In the genomic region with DNA sequence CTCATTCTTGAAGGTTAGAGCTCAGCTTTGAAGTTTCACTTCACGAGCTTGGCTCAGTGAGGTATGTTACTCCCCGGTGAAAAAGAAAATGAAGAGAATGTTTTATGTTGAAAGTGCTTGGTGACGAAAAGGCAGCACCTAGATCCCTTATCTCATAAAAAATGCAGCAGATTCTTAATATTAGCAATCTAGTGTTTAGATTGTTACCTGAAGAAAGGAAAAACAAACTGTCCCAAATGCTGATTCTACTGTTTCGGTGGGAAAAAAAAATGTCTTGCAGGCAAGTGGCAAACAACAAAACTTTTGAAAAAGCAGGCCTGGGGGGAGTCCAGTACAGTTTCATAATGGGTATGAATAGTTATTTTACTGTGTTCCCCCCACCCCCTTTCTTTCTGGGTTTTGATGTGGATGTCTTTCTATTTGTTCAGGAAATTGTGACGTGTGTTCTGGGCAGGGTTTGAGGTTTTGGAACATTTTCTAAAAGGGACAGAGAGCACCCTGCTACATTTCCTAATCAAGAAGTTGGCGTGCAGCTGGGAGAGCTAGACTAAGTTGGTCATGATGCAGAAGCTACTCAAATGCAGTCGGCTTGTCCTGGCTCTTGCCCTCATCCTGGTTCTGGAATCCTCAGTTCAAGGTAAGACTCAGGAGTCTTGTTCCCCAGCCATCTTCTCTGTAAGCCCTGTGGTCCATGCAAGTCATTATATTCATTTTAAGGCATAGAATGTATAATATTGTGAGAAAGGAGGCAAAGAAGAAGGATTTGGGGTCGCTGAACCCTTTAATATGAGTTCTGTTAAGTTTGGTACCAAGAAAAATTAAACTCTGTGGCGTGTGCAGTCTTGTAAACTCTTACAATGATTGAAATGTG, we compare ENCODE assay signal across 8 cellular contexts. TPM values are rescaled to one million over a fixed set of nuclear protein-coding genes. Genes with fewer than 3 reads are reported as not detected.
A peak's percentile ranks its signal among the peaks of the same experiment; 100 is the strongest.
DNase-seq lines count a peak whose midpoint lies in the region; ATAC-seq and TF ChIP-seq lines count a peak whose summit lies in the region.

A gene with protein sequence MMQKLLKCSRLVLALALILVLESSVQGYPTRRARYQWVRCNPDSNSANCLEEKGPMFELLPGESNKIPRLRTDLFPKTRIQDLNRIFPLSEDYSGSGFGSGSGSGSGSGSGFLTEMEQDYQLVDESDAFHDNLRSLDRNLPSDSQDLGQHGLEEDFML (plus strand): TSS at position 504 of the 871 bp plus-strand sequence. CDS start 55 bp downstream, at position 559.

- TF ChIP-seq CTCF in GM10266 (IDR thresholded peaks at IDR 0.05; ENCODE audit: control insufficient read depth, insufficient read depth, low read depth, missing control alignments) (no peak), PC-3 (conservative IDR thresholded peaks at IDR 0.05; ENCODE audit: low read depth, low read length) (no peak), endodermal cell (conservative IDR thresholded peaks at IDR 0.05) (no peak)

- DNase-seq in GM10266 (ENCODE audit: extremely low spot score) (peak; percentile 66), PC-3 (peak; percentile 99), germinal center (ENCODE audit: low spot score) (peak; percentile 59), skeletal muscle cell (ENCODE audit: low read depth) (peak; percentile 80), NCI-H187 (lab: John Stamatoyannopoulos, UW) (no peak), endodermal cell (no peak)
- DNase-seq in activated effector memory CD4-positive, alpha-beta T cell treated with Interleukin-2 at 50 U/mL for 16 hours, result peak; percentile 45

- peaks cover 9% of the 10 kb centered on the region for H3K4me1 Mint-ChIP-seq in endodermal cell

- peak within 1 kb of the TSS; percentile 82 for H3K4me2 ChIP-seq in PC-3 (ENCODE audit: low read length)

- no TSS peak for BruUV-seq in PC-3 (replicated peaks; lab: Mats Ljungman, UMichigan)

- peaks cover 7% of the 10 kb centered on the region for H3F3A ChIP-seq in PC-3 (ENCODE audit: low read length, unreplicated experiment)

- H3K9me3 ChIP-seq in PC-3 (ENCODE audit: low read length), result no peaks in the 10 kb centered on the region
- no peaks in the 10 kb centered on the region for H3K9me3 ChIP-seq in endodermal cell (ENCODE audit: control insufficient read depth, low read length)

- H3K4me3 Mint-ChIP-seq in endodermal cell, result no peak within 1 kb of the TSS

- H3K27me3 ChIP-seq in PC-3 (ENCODE audit: low read length) (no peaks in the 10 kb centered on the region), endodermal cell (ENCODE audit: control insufficient read depth, insufficient read depth, low read length, poor library complexity, severe bottlenecking) (no peaks in the 10 kb centered on the region)

- H3K4me3 ChIP-seq in PC-3 (ENCODE audit: low read length) (peak within 1 kb of the TSS; percentile 72), skeletal muscle cell (ENCODE audit: low read depth, low read length) (peak within 1 kb of the TSS; percentile 56), endodermal cell (ENCODE audit: low read length) (no peak within 1 kb of the TSS)

- H3K9me2 ChIP-seq in PC-3 (replicated peaks; ENCODE audit: low read length), result no peaks in the 10 kb centered on the region

- no peaks in the 10 kb centered on the region for H4K20me1 ChIP-seq in PC-3 (ENCODE audit: low read length)

- ATAC-seq in HG02759 (IDR thresholded peaks at IDR 0.05; ENCODE audit: unreplicated experiment), result peak; percentile 66
- ATAC-seq in PC-3, result peak; percentile 66

- no peaks in the 10 kb centered on the region for H3K27me3 Mint-ChIP-seq in endodermal cell (ENCODE audit: insufficient read depth)

- POLR2A ChIA-PET in PC-3 (lab: Charles Lee; ENCODE audit: unreplicated experiment), result interaction anchor here (0.7 kb wide), 1 partner anchor 17 kb away, joined by 18 read pairs; no protein-coding TSS in a partner anchor

- no peaks in the 10 kb centered on the region for H3K36me3 Mint-ChIP-seq in endodermal cell (ENCODE audit: low read depth)

- peaks cover 48% of the 10 kb centered on the region for H3K79me2 ChIP-seq in PC-3 (ENCODE audit: low read length)

- H2AFZ ChIP-seq in PC-3 (ENCODE audit: low read length), result peak within 1 kb of the TSS; percentile 54

- H3K27ac ChIP-seq in PC-3 (ENCODE audit: low read length), result peak within 1 kb of the TSS; percentile 77
- no peak within 1 kb of the TSS for H3K27ac ChIP-seq in endodermal cell (ENCODE audit: low read depth, low read length)

- CTCF ChIA-PET in PC-3 (lab: Charles Lee), result interaction anchor here (0.6 to 0.7 kb wide), 4 partner anchors 83 to 275 kb away, joined by 3 to 9 read pairs (median 6); no protein-coding TSS in a partner anchor

- H3K9ac ChIP-seq in PC-3 (ENCODE audit: low read length), result peak within 1 kb of the TSS; percentile 70
- H3K9ac ChIP-seq in endodermal cell (ENCODE audit: extremely low read depth, low read length, poor library complexity, severe bottlenecking), result no peak within 1 kb of the TSS

- 89 to 95% methylated on average over 6 to 8 of the region's 9 CpGs for WGBS in endodermal cell (ENCODE audit: insufficient coverage in 1 of 2, insufficient read length in 1 of 2), 2 experiments

- intact Hi-C loops in PC-3 (cut with micrococcal nuclease), result loop anchor here (1.0 kb wide), 2 partner anchors 27 to 100 kb away; partner anchors contain the start of gene KIFBP

- H3K27ac Mint-ChIP-seq in endodermal cell, result no peak within 1 kb of the TSS

- no peaks in the 10 kb centered on the region for H3K9me3 Mint-ChIP-seq in endodermal cell

- H3K36me3 ChIP-seq in PC-3 (ENCODE audit: low read depth, low read length), result peaks cover 6% of the 10 kb centered on the region
- no peaks in the 10 kb centered on the region for H3K36me3 ChIP-seq in endodermal cell (ENCODE audit: control insufficient read depth, insufficient read depth, low read length)

- H3K4me1 ChIP-seq in PC-3 (ENCODE audit: insufficient read depth, low read length) (peaks cover 52% of the 10 kb centered on the region), endodermal cell (ENCODE audit: control insufficient read depth, insufficient read depth, low read length) (peaks cover 3% of the 10 kb centered on the region)

RNA-seq across cellular contexts. Expression of the gene that starts here (rescaled TPM):
- total RNA-seq in PC-3 (2014; rRNA removed) (346 and 422 TPM in 2 replicates), endodermal cell (not detected)
- polyA plus RNA-seq in endodermal cell (2013, experiment 1 of 2), result not detected
- not detected for polyA plus RNA-seq in endodermal cell (2013, experiment 2 of 2)

Comparison
In these comparisons a context has a peak if more than half of its experiments do, and no peak if none do; other contexts are left out.
1. RNA of the gene that starts here (total RNA-seq): 346 to 422 TPM in PC-3; not detected in endodermal cell; every median in the first group is over 100 times any median in the second.
2. DNase-seq: peak in GM10266 (single experiment), PC-3 (single experiment), activated effector memory CD4-positive, alpha-beta T cell treated with Interleukin-2 at 50 U/mL for 16 hours (single experiment), germinal center (single experiment) and skeletal muscle cell (single experiment); none in NCI-H187 (0 of 2) and endodermal cell (single experiment).